15 cellular contexts compared by ENCODE assay signal in genomic region chr11:125329786-125330185, GRCh38.
"Had no signal": no experiment of that assay in that cellular context is flagged by ENCODE, and none has a peak within 500 bp of the region (broad histone marks: within the 10 kb centered on the region; RNA-seq: fewer than 3 reads in every experiment).

No MANE protein-coding gene starts in this region.

- DNase-seq: activated CD4-positive, alpha-beta T cell treated with anti-CD3 and anti-CD28 coated beads, Interleukin-2, amount 10 ng/mL, durations not matched to agents 24 days and 14 days; activated CD8-positive, alpha-beta memory T cell treated with anti-CD3 and anti-CD28 coated beads for 24 hours; activated naive CD4-positive, alpha-beta T cell treated with Interleukin-2 at 50 U/mL for 16 hours; cortex of kidney; effector memory CD4-positive, alpha-beta T cell; mesendoderm; nephron progenitor cell; stomach; SW 1271 had no signal

- H3K9me3 Mint-ChIP-seq: activated CD4-positive, alpha-beta T cell treated with anti-CD3 and anti-CD28 coated beads, Interleukin-2, amount 10 ng/mL, durations not matched to agents 24 days and 14 days; nephron progenitor cell; WTC11 had no signal

- H3K4me3 Mint-ChIP-seq: activated CD4-positive, alpha-beta T cell treated with anti-CD3 and anti-CD28 coated beads, Interleukin-2, amount 10 ng/mL, durations not matched to agents 24 days and 14 days; nephron progenitor cell; WTC11 had no signal

- H3K36me3 ChIP-seq: cardiac muscle cell, ovary, stomach, thoracic aorta had no signal

- H3K9me3 ChIP-seq: ovary, stomach, thoracic aorta had no signal

- ATAC-seq: sciatic nerve had no signal

- H3K4me1 Mint-ChIP-seq: activated CD4-positive, alpha-beta T cell treated with anti-CD3 and anti-CD28 coated beads, Interleukin-2, amount 10 ng/mL, durations not matched to agents 24 days and 14 days had no signal

- H3K27ac ChIP-seq: cardiac muscle cell, epithelial cell of prostate, ovary, stomach, thoracic aorta had no signal

- H3K4me1 ChIP-seq: stomach had no signal

- H3K36me3 Mint-ChIP-seq: WTC11 had no signal

- H3K4me3 ChIP-seq: cardiac muscle cell, ovary, stomach, thoracic aorta had no signal

- H3K27ac Mint-ChIP-seq: activated CD4-positive, alpha-beta T cell treated with anti-CD3 and anti-CD28 coated beads, Interleukin-2, amount 10 ng/mL, durations not matched to agents 24 days and 14 days; WTC11 had no signal

- H3K27me3 ChIP-seq: cardiac muscle cell, ovary, stomach had no signal
